8 cellular contexts compared by ENCODE assay signal in genomic region chr10:100374677-100375353, GRCh38. TPM values are rescaled to one million over a fixed set of nuclear protein-coding genes. Genes with fewer than 3 reads are reported as not detected.
DNase-seq lines count a peak whose midpoint lies in the region; ATAC-seq and TF ChIP-seq lines count a peak whose summit lies in the region.
"Not testable (repeated sequence)": the region's sequence is repeated elsewhere in the genome, so short reads cannot be mapped to it uniquely, and the experiment has no call there.
"Had no signal": no experiment of that assay in that cellular context is flagged by ENCODE, and none has a peak within 500 bp of the region (broad histone marks: within the 10 kb centered on the region; RNA-seq: fewer than 3 reads in every experiment).

No MANE protein-coding gene starts in this region.

- not testable (repeated sequence) for H3K27ac Mint-ChIP-seq in WTC11

- H4K20me1 ChIP-seq in DND-41 (ENCODE audit: insufficient read depth, low read length) = not testable (repeated sequence)

- H3K9me3 Mint-ChIP-seq in WTC11 = not testable (repeated sequence)

- H3K4me2 ChIP-seq in DND-41 (ENCODE audit: insufficient read depth, low read length) = peak overlapping the region; percentile 78
- peak overlapping the region; percentile 91 for H3K4me2 ChIP-seq in skeletal muscle satellite cell (ENCODE audit: low read length)

- POLR2A ChIA-PET in WTC11 (lab: Charles Lee) = interaction anchor here (0.5 to 3.0 kb wide), 7 partner anchors 17 to 512 kb away, joined by 3 to 104 read pairs (median 4); partner anchors contain the start of gene SCD

- H3K9ac ChIP-seq in DND-41 (ENCODE audit: low read depth, low read length) (peak overlapping the region; percentile 93), duodenal mucosa (ENCODE audit: low read depth in 1 of 2, low read length in 2 of 2) (peak overlapping the region; percentile 85 to 91), skeletal muscle satellite cell (ENCODE audit: low read depth, low read length) (peak overlapping the region; percentile 90)

- peaks cover 64% of the 10 kb centered on the region for H3K4me1 ChIP-seq in DND-41 (ENCODE audit: insufficient read depth, low read length)
- H3K4me1 ChIP-seq in duodenal mucosa (ENCODE audit: control insufficient read depth in 1 of 2, insufficient read depth in 2 of 2, low read length in 2 of 2) = peaks cover 38 to 47% of the 10 kb centered on the region in 2 donors
- peaks cover 47% of the 10 kb centered on the region for H3K4me1 ChIP-seq in left ventricle myocardium inferior
- H3K4me1 ChIP-seq in mucosa of descending colon (ENCODE audit: low read depth) = peaks cover 53% of the 10 kb centered on the region
- peaks cover 34% of the 10 kb centered on the region for H3K4me1 ChIP-seq in skeletal muscle satellite cell (ENCODE audit: control insufficient read depth, insufficient read depth, low read length)

- CTCF ChIA-PET in WTC11 (lab: Charles Lee) = interaction anchor here (2.0 kb wide), 3 partner anchors 28 to 144 kb away, joined by 7 to 21 read pairs (median 8); partner anchors contain the start of gene SCD

- peaks cover 39% of the 10 kb centered on the region for H3K79me2 ChIP-seq in DND-41 (ENCODE audit: insufficient read depth, low read length)

- H3K9me3 ChIP-seq in DND-41 (ENCODE audit: insufficient read depth, low read length, severe bottlenecking); duodenal mucosa (ENCODE audit: control insufficient read depth in 1 of 2, low read length in 2 of 2); left ventricle myocardium inferior (replicated peaks); mucosa of descending colon; skeletal muscle satellite cell (replicated peaks; ENCODE audit: low read length): not testable (repeated sequence)

- peaks cover 21% of the 10 kb centered on the region for H3K4me1 Mint-ChIP-seq in WTC11

- not testable (repeated sequence) for ATAC-seq in DND-41 (ENCODE audit: insufficient read depth, low read depth); WTC11; mucosa of descending colon

- H3K4me3 ChIP-seq in DND-41 (ENCODE audit: low read depth in 1 of 2, low read length in 2 of 2) = peak overlapping the region; percentile 38 to 75; a peak in 3 of 4 replicates
- peak overlapping the region; percentile 54 for H3K4me3 ChIP-seq in LNCaP clone FGC (ENCODE audit: low read depth, low read length)
- H3K4me3 ChIP-seq in duodenal mucosa (ENCODE audit: low read depth in 1 of 2, low read length in 2 of 2) = peak overlapping the region; percentile 78 to 89
- H3K4me3 ChIP-seq in left ventricle myocardium inferior = peak overlapping the region; percentile 79
- peak overlapping the region; percentile 33 for H3K4me3 ChIP-seq in mucosa of descending colon
- H3K4me3 ChIP-seq in skeletal muscle satellite cell (ENCODE audit: low read length) = peak overlapping the region; percentile 71

- not testable (repeated sequence) for H3K4me3 Mint-ChIP-seq in WTC11

- H3K27ac ChIP-seq in DND-41 (ENCODE audit: low read length) (peak overlapping the region; percentile 97), duodenal mucosa (ENCODE audit: low read depth, low read length) (peak overlapping the region; percentile 90), left ventricle myocardium inferior (replicated peaks) (peak overlapping the region; percentile 95)

- H3K36me3 Mint-ChIP-seq in WTC11 = not testable (repeated sequence)

- H3K27me3 Mint-ChIP-seq in WTC11 (ENCODE audit: low read depth) = not testable (repeated sequence)

- H3K36me3 ChIP-seq in DND-41 (ENCODE audit: insufficient read depth, low read length); duodenal mucosa (ENCODE audit: control insufficient read depth in 1 of 2, insufficient read depth in 2 of 2, low read length in 2 of 2); left ventricle myocardium inferior; mucosa of descending colon (ENCODE audit: low read depth); skeletal muscle satellite cell (ENCODE audit: insufficient read depth, low read length): not testable (repeated sequence)

- not testable (repeated sequence) for DNase-seq in DND-41; LNCaP clone FGC (ENCODE audit: low read depth); WTC11 (ENCODE audit: low spot score); left ventricle myocardium inferior
- peak in 2 of 3 donors; percentile 42 to 45 for DNase-seq in mucosa of descending colon

- H2AFZ ChIP-seq in DND-41 (ENCODE audit: low read depth, low read length) = not testable (repeated sequence)

- not testable (repeated sequence) for TF ChIP-seq CTCF in DND-41 (IDR thresholded peaks at IDR 0.05; ENCODE audit: borderline replicate concordance, extremely low read depth, low read length, poor library complexity, severe bottlenecking); LNCaP clone FGC (IDR thresholded peaks at IDR 0.05; ENCODE audit: control insufficient read depth, extremely low read depth, insufficient read depth); WTC11 (IDR thresholded peaks at IDR 0.05); left ventricle myocardium inferior (IDR thresholded peaks at IDR 0.05; ENCODE audit: borderline replicate concordance); mucosa of descending colon (IDR thresholded peaks at IDR 0.05)

- intact Hi-C loops in left ventricle myocardium inferior (cut with micrococcal nuclease); mucosa of descending colon (cut with DNase I, micrococcal nuclease): not testable (repeated sequence)

- H3K27me3 ChIP-seq in DND-41 (ENCODE audit: insufficient read depth, low read length, poor library complexity); duodenal mucosa (ENCODE audit: control insufficient read depth in 1 of 2, insufficient read depth in 2 of 2, low read length in 2 of 2); left ventricle myocardium inferior (ENCODE audit: low read depth); skeletal muscle satellite cell (ENCODE audit: control insufficient read depth, insufficient read depth, low read length): not testable (repeated sequence)

TF ChIP-seq in WTC11, 78 proteins besides CTCF, POLR2A, EP300 and RAD21:
- peak; percentile 80 for TF ChIP-seq ZNF121 (CRISPR knock-in tag; IDR thresholded peaks at IDR 0.05)

RNA-seq across cellular contexts. Expression of gene SCD, which starts 27.8 kb away (rescaled TPM):
- 490 to 556 TPM (median 501 TPM) in 3 replicates for total RNA-seq in WTC11 (2021)
- 4.8 TPM for total RNA-seq in left ventricle myocardium inferior
- total RNA-seq in mucosa of descending colon = 100 to 1,000 TPM in 1 of 3 donors, 10 to 100 TPM in 2; 40.7 to 108 (median 83.5) TPM
- total RNA-seq in skeletal muscle satellite cell (2012; rRNA removed) = 170 and 467 TPM in 2 replicates

RNA-seq across cellular contexts. Expression of gene PKD2L1, which starts 44.8 kb away (rescaled TPM):
- total RNA-seq in WTC11 (2021) = 0.09 TPM in 1 of 3 replicates, not detected in the others
- total RNA-seq in left ventricle myocardium inferior = not detected
- under 1 TPM in 2 of 3 donors, not detected in 1; 0.22 to 0.60 TPM for total RNA-seq in mucosa of descending colon
- not detected in 2 replicates for total RNA-seq in skeletal muscle satellite cell (2012; rRNA removed)
- total RNA-seq: activated CD8-positive, alpha-beta memory T cell treated with anti-CD3 and anti-CD28 coated beads, Interleukin-2, amount 10 ng/mL, durations not matched to agents 7 days and 5 days had no signal

Comparison
In these comparisons a context has a peak if more than half of its experiments do, and no peak if none do; other contexts are left out.
1. H3K4me3 ChIP-seq: peak in every context shown above with its lines; median percentile 84 in duodenal mucosa; 79 in left ventricle myocardium inferior; 71 in skeletal muscle satellite cell; 56 in DND-41; 54 in LNCaP clone FGC; 33 in mucosa of descending colon.